Comparison of ENCODE assay signal across 22 cellular contexts in genomic region chr10:87654212-87654611, GRCh38. TPM values are rescaled to one million over a fixed set of nuclear protein-coding genes. Genes with fewer than 3 reads are reported as not detected.
"Had no signal": no experiment of that assay in that cellular context is flagged by ENCODE, and none has a peak within 500 bp of the region (broad histone marks: within the 10 kb centered on the region; RNA-seq: fewer than 3 reads in every experiment).

No MANE protein-coding gene starts in this region.

- H3K27me3 ChIP-seq: right atrium auricular region, suprapubic skin, transverse colon had no signal

- H3K4me3 ChIP-seq: dorsolateral prefrontal cortex, prostate gland, right atrium auricular region, skin epidermis, suprapubic skin, transverse colon had no signal

- ATAC-seq: activated CD8-positive, alpha-beta T cell treated with anti-CD3 and anti-CD28 coated beads for 36 hours had no signal

- H3K27ac ChIP-seq: dorsolateral prefrontal cortex, prostate gland, right atrium auricular region, skin epidermis, suprapubic skin, transverse colon had no signal

- DNase-seq: activated CD4-positive, alpha-beta T cell treated with anti-CD3 and anti-CD28 coated beads, Interleukin-2, amount 10 ng/mL, durations not matched to agents 24 days and 14 days; activated CD8-positive, alpha-beta T cell treated with anti-CD3 and anti-CD28 coated beads for 36 hours; activated naive CD4-positive, alpha-beta T cell treated with Interleukin-2 at 50 U/mL for 16 hours; activated naive CD8-positive, alpha-beta T cell treated with anti-CD3 and anti-CD28 coated beads, Interleukin-2, amount 10 ng/mL, durations not matched to agents 7 days and 5 days; activated T-cell treated with anti-CD3 and anti-CD28 coated beads, Interleukin-2, amount 50 U/mL, for 1 hour; amygdala; central memory CD4-positive, alpha-beta T cell; dorsolateral prefrontal cortex; endodermal cell; foreskin melanocyte; glutamatergic neuron; hippocampal formation; islet precursor cell; naive B cell; stimulated activated CD4-positive, alpha-beta T cell treated with anti-CD3 and anti-CD28 coated beads, Interleukin-2, amount 100 ng/mL, for 48 hours; T1000; transverse colon had no signal

- FAIRE-seq: colon had no signal

- H3K4me1 ChIP-seq: prostate gland had no signal

- H3K36me3 ChIP-seq: prostate gland, right atrium auricular region, suprapubic skin, transverse colon had no signal

- H3K9me3 ChIP-seq: prostate gland, right atrium auricular region, suprapubic skin, transverse colon had no signal

RNA-seq across cellular contexts. Expression of gene PAPSS2, which starts 5.5 kb away (rescaled TPM):
- total RNA-seq: activated CD4-positive, alpha-beta T cell treated with anti-CD3 and anti-CD28 coated beads, Interleukin-2, amount 10 ng/mL, durations not matched to agents 24 days and 14 days had no signal
